ENCODE assay signal across 8 cellular contexts in the genomic region with DNA sequence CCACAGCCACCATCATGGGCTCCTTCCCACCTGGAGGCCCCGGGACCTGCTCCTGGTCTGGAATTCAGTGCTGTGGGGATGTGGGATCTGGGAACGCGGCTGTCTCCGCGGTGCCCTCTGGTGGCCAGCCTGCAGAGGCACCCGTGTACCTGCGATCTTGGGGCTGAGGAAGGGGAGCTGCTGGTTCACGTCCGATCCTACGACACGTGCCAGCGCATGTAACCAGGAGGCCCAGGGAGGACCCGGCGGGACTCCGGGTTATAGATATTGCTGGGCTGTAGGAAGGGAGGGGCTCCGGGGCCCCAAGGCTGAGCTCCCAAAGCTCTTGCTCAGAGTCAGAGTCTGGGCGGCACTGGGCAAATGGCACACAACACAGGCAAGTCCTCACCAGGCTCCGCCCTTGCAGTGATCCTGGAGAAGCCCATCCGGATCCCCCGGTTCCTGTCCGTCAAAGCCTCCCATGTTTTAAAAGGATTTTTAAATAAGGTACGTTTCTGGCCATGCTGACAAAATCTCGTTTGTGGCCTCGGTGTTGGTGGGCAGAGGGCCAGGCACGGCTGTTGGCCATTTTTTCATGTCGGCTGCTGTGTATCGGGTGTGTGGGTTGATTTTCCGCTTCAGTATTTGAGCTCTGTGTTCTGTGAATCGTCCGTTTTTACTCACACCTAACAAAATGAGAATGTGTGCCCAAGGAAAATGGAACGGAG. TPM values are rescaled to one million over a fixed set of nuclear protein-coding genes. Genes with fewer than 3 reads are reported as not detected.
DNase-seq lines count a peak whose midpoint lies in the region; ATAC-seq and TF ChIP-seq lines count a peak whose summit lies in the region.

No MANE protein-coding gene starts in this region.

- POLR2A ChIA-PET in CD4-positive, alpha-beta memory T cell (lab: Charles Lee; ENCODE audit: partially characterized antibody): interaction anchor here (0.9 to 1.7 kb wide), 2 partner anchors 20 to 26 kb away, joined by 3 to 5 read pairs; a partner anchor contains a TSS
- POLR2A ChIA-PET in HEK293 (lab: Yijun Ruan, JAX): interaction anchor here (0.6 to 0.9 kb wide), 5 partner anchors 11 to 167 kb away, joined by 3 read pairs; no protein-coding TSS in a partner anchor

- H2AFZ ChIP-seq in parathyroid adenoma: no peak overlapping the region

- H3K9me3 Mint-ChIP-seq in CD4-positive, alpha-beta memory T cell: no peaks in the 10 kb centered on the region
- H3K9me3 Mint-ChIP-seq in activated naive CD8-positive, alpha-beta T cell (ENCODE audit: low read depth): no peaks in the 10 kb centered on the region
- H3K9me3 Mint-ChIP-seq in glutamatergic neuron (ENCODE audit: unreplicated experiment): peaks cover 20% of the 10 kb centered on the region

- peak overlapping the region; percentile 38 to 85 (median 68) for H3K4me3 Mint-ChIP-seq in CD4-positive, alpha-beta memory T cell
- H3K4me3 Mint-ChIP-seq in activated naive CD8-positive, alpha-beta T cell: peak overlapping the region; percentile 41
- H3K4me3 Mint-ChIP-seq in glutamatergic neuron (ENCODE audit: unreplicated experiment): no peak overlapping the region

- no peaks in the 10 kb centered on the region for H3K27me3 Mint-ChIP-seq in CD4-positive, alpha-beta memory T cell
- no peaks in the 10 kb centered on the region for H3K27me3 Mint-ChIP-seq in activated naive CD8-positive, alpha-beta T cell
- peaks cover 11% of the 10 kb centered on the region for H3K27me3 Mint-ChIP-seq in glutamatergic neuron (ENCODE audit: unreplicated experiment)

- peaks cover 8 to 24% of the 10 kb centered on the region in 2 donors for H3K36me3 Mint-ChIP-seq in CD4-positive, alpha-beta memory T cell
- H3K36me3 Mint-ChIP-seq in activated naive CD8-positive, alpha-beta T cell: no peaks in the 10 kb centered on the region
- peaks cover 5% of the 10 kb centered on the region for H3K36me3 Mint-ChIP-seq in glutamatergic neuron (ENCODE audit: unreplicated experiment)

- H3K27ac ChIP-seq in CD4-positive, alpha-beta memory T cell (ENCODE audit: low read depth, low read length): no peak overlapping the region
- H3K27ac ChIP-seq in HEK293 (ENCODE audit: extremely low read depth, low read depth, low read length): no peak overlapping the region
- H3K27ac ChIP-seq in parathyroid adenoma: no peak overlapping the region

- no peaks in the 10 kb centered on the region for H3K36me3 ChIP-seq in CD4-positive, alpha-beta memory T cell (ENCODE audit: insufficient read depth, low read length)
- peaks cover 0 to 65% of the 10 kb centered on the region in 2 experiments; a peak in 1 of 3 replicates for H3K36me3 ChIP-seq in HEK293 (ENCODE audit: control insufficient read depth in 2 of 2, insufficient read depth in 1 of 2, low read length in 2 of 2)
- H3K36me3 ChIP-seq in parathyroid adenoma (ENCODE audit: control insufficient read depth, insufficient read depth, low read length): no peaks in the 10 kb centered on the region

- H3K4me3 ChIP-seq in CD4-positive, alpha-beta memory T cell (ENCODE audit: low read length in 2 of 2): peak overlapping the region in 1 of 2 donors; percentile 35
- H3K4me3 ChIP-seq in HEK293 (ENCODE audit: low read depth, low read length) (no peak overlapping the region), parathyroid adenoma (ENCODE audit: low read depth, low read length) (no peak overlapping the region)

- ATAC-seq in GM18517 (IDR thresholded peaks at IDR 0.05; ENCODE audit: unreplicated experiment): no peak

- DNase-seq in CD4-positive, alpha-beta memory T cell: peak in 4 of 5 donors; percentile 30 to 44 (median 40)
- DNase-seq in NOMO-1 treated with DMSO at 0.1 percent for 48 hours (lab: John Stamatoyannopoulos, UW; ENCODE audit: unreplicated experiment) (peak; percentile 13), glutamatergic neuron (peak; percentile 76)
- DNase-seq in effector CD8-positive, alpha-beta T cell (lab: John Stamatoyannopoulos, UW): no peak

- H3K4me1 Mint-ChIP-seq in CD4-positive, alpha-beta memory T cell: peaks cover 0 to 27% (median 3%) of the 10 kb centered on the region in 4 donors
- peaks cover 2% of the 10 kb centered on the region for H3K4me1 Mint-ChIP-seq in activated naive CD8-positive, alpha-beta T cell (ENCODE audit: low read depth)
- peaks cover 10% of the 10 kb centered on the region for H3K4me1 Mint-ChIP-seq in glutamatergic neuron (ENCODE audit: low read depth, unreplicated experiment)

- H3K9me3 ChIP-seq in CD4-positive, alpha-beta memory T cell (ENCODE audit: control insufficient read depth in 1 of 2, low read length in 2 of 2): no peaks in the 10 kb centered on the region
- H3K9me3 ChIP-seq in HEK293 (ENCODE audit: control insufficient read depth, insufficient read depth, low read depth, low read length) (no peaks in the 10 kb centered on the region), parathyroid adenoma (ENCODE audit: control insufficient read depth, low read length) (no peaks in the 10 kb centered on the region)

- H3K9ac ChIP-seq in parathyroid adenoma: no peak overlapping the region

- no peaks in the 10 kb centered on the region for H3K27me3 ChIP-seq in CD4-positive, alpha-beta memory T cell (ENCODE audit: insufficient read depth, low read length)
- no peaks in the 10 kb centered on the region for H3K27me3 ChIP-seq in parathyroid adenoma (ENCODE audit: control insufficient read depth, insufficient read depth, low read length)

- intact Hi-C loops in CD4-positive, alpha-beta memory T cell (cut with micrococcal nuclease): loop anchor here (1.0 kb wide), 2 partner anchors 42 to 83 kb away; no protein-coding TSS in a partner anchor

- CTCF ChIA-PET in CD4-positive, alpha-beta memory T cell (lab: Charles Lee; ENCODE audit: partially characterized antibody): interaction anchor here (0.7 to 3.0 kb wide), 26 partner anchors 9 to 217 kb away, joined by 3 to 31 read pairs (median 5); a partner anchor contains a TSS
- CTCF ChIA-PET in HEK293 (lab: Yijun Ruan, JAX): interaction anchor here (0.6 to 3.3 kb wide), 48 partner anchors 9 to 745 kb away, joined by 3 to 37 read pairs (median 4); a partner anchor contains a TSS

- peaks cover 8% of the 10 kb centered on the region for H3K4me1 ChIP-seq in CD4-positive, alpha-beta memory T cell (ENCODE audit: insufficient read depth, low read length)
- no peaks in the 10 kb centered on the region for H3K4me1 ChIP-seq in HEK293 (ENCODE audit: control insufficient read depth, insufficient read depth, low read length)
- no peaks in the 10 kb centered on the region for H3K4me1 ChIP-seq in parathyroid adenoma

- no peak overlapping the region for H3K4me2 ChIP-seq in parathyroid adenoma (ENCODE audit: low read length)

- no peaks in the 10 kb centered on the region for H3K79me2 ChIP-seq in parathyroid adenoma

- H3K27ac Mint-ChIP-seq in CD4-positive, alpha-beta memory T cell: peak overlapping the region in 3 of 7 donors; percentile 46 to 57 (median 47)
- no peak overlapping the region for H3K27ac Mint-ChIP-seq in activated naive CD8-positive, alpha-beta T cell
- H3K27ac Mint-ChIP-seq in glutamatergic neuron (ENCODE audit: unreplicated experiment): no peak overlapping the region

- TF ChIP-seq CTCF in HEK293 (tag by site-specific recombination; IDR thresholded peaks at IDR 0.05) (peak; percentile 82), glutamatergic neuron (IDR thresholded peaks at IDR 0.05; ENCODE audit: partially characterized antibody, unreplicated experiment) (peak; percentile 78), parathyroid adenoma (IDR thresholded peaks at IDR 0.05) (peak; percentile 58)

TF ChIP-seq in HEK293, 187 proteins besides CTCF, POLR2A, EP300 and RAD21 (continues in another document):
- 0 out of 2 replicates have a peak, but pooled peaks have one; percentile 24 for TF ChIP-seq KLF9 (tag by site-specific recombination; IDR thresholded peaks at IDR 0.05; ENCODE audit: low read depth)
- 0 out of 2 replicates have a peak, but pooled peaks have one; percentile 28 for TF ChIP-seq ZEB2 (tag by site-specific recombination; IDR thresholded peaks at IDR 0.05)
- TF ChIP-seq, protein P1, sequence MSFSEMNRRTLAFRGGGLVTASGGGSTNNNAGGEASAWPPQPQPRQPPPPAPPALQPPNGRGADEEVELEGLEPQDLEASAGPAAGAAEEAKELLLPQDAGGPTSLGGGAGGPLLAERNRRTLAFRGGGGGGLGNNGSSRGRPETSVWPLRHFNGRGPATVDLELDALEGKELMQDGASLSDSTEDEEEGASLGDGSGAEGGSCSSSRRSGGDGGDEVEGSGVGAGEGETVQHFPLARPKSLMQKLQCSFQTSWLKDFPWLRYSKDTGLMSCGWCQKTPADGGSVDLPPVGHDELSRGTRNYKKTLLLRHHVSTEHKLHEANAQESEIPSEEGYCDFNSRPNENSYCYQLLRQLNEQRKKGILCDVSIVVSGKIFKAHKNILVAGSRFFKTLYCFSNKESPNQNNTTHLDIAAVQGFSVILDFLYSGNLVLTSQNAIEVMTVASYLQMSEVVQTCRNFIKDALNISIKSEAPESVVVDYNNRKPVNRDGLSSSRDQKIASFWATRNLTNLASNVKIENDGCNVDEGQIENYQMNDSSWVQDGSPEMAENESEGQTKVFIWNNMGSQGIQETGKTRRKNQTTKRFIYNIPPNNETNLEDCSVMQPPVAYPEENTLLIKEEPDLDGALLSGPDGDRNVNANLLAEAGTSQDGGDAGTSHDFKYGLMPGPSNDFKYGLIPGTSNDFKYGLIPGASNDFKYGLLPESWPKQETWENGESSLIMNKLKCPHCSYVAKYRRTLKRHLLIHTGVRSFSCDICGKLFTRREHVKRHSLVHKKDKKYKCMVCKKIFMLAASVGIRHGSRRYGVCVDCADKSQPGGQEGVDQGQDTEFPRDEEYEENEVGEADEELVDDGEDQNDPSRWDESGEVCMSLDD (tag by site-specific recombination; IDR thresholded peaks at IDR 0.05): peak; percentile 37; the same call in 1 of the 2 replicates
- TF ChIP-seq ZNF354C (tag by site-specific recombination; IDR thresholded peaks at IDR 0.05; ENCODE audit: borderline replicate concordance, low read depth): no peak
- TF ChIP-seq ZBTB20 (tag by site-specific recombination; IDR thresholded peaks at IDR 0.05): 0 out of 2 replicates have a peak, but pooled peaks have one; percentile 42
- TF ChIP-seq ZNF221 (tag by site-specific recombination; IDR thresholded peaks at IDR 0.05; ENCODE audit: borderline replicate concordance): no peak

RNA-seq across cellular contexts. Expression of a gene that starts 20.1 kb away (rescaled TPM):
- total RNA-seq in CD4-positive, alpha-beta memory T cell: 10 to 100 TPM; 38.4 to 40.8 TPM
- polyA plus RNA-seq in CD4-positive, alpha-beta memory T cell: 10 to 100 TPM; 54.2 to 58.9 TPM
- total RNA-seq in glutamatergic neuron (ENCODE audit: unreplicated experiment): 111 TPM

RNA-seq across cellular contexts. Expression of a gene that starts 53.6 kb away (rescaled TPM):
- 100 to 1,000 TPM in 1 of 2 experiments, 10 to 100 TPM in 1; 96.1 to 104 TPM for total RNA-seq in CD4-positive, alpha-beta memory T cell
- polyA plus RNA-seq in CD4-positive, alpha-beta memory T cell: under 1 TPM; 0.08 to 0.86 TPM
- 143 TPM for total RNA-seq in glutamatergic neuron (ENCODE audit: unreplicated experiment)
